In the genomic region with DNA sequence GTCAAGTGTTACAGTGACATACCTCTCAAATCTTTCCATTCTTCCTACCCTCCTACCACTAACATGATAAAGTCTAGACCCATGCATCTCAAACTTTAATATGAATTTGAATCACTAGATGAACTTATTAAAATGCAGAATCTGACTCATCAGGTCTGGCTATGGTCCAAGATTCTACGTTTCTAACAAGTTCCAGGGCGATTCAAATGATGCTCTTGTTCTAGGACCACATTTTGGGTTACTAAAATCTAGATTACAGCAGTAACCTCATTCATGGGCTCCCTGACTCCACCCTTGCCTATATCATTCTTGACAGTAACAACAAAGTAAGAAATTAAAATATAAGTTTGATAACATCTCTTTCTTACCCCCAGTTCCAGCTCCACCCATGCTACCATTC, we compare ENCODE assay signal across 19 cellular contexts.
DNase-seq lines count a peak whose midpoint lies in the region; ATAC-seq and TF ChIP-seq lines count a peak whose summit lies in the region.
"Had no signal": no experiment of that assay in that cellular context is flagged by ENCODE, and none has a peak within 500 bp of the region (broad histone marks: within the 10 kb centered on the region; RNA-seq: fewer than 3 reads in every experiment).

No MANE protein-coding gene starts in this region.

- H3K27me3 ChIP-seq in mesenchymal stem cell (ENCODE audit: control insufficient read depth in 1 of 2, insufficient read depth in 1 of 2, low read length in 2 of 2), result no peaks in the 10 kb centered on the region
- H3K27me3 ChIP-seq: Peyer's patch had no signal

- H3K4me1 ChIP-seq in mesenchymal stem cell (ENCODE audit: control insufficient read depth, insufficient read depth, low read depth, low read length), result no peaks in the 10 kb centered on the region
- H3K4me1 ChIP-seq: Caco-2, Peyer's patch had no signal

- no peak overlapping the region for H3K9ac ChIP-seq in mesenchymal stem cell (ENCODE audit: low read length)
- H3K9ac ChIP-seq: KMS-11 had no signal

- WGBS in mesenchymal stem cell, result 92% methylated on average over 2 of the region's 2 CpGs

- DNase-seq in activated CD4-positive, alpha-beta T cell treated with anti-CD3 and anti-CD28 coated beads for 36 hours, result no peak
- no peak for DNase-seq in activated CD4-positive, alpha-beta T cell treated with anti-CD3 and anti-CD28 coated beads, Interleukin-2, amount 50 U/mL, for 1 hour
- DNase-seq in M059J (ENCODE audit: low read depth), result peak; percentile 16
- DNase-seq in cardiac fibroblast (ENCODE audit: low read depth in 2 of 2), result peak; percentile 0 to 15
- peak; percentile 13 for DNase-seq in renal cortical epithelial cell (ENCODE audit: low read depth)
- no peak for DNase-seq in mesenchymal stem cell
- DNase-seq in NCI-H345 treated with DMSO at 0.1 percent for 48 hours (lab: John Stamatoyannopoulos, UW; ENCODE audit: unreplicated experiment), result no peak
- DNase-seq: Caco-2, MM.1S, NCI-H1105 treated with DMSO at 0.1 percent for 48 hours, NCI-H187, NCI-H446 treated with DMSO at 0.1 percent for 48 hours, NCI-H774, Peyer's patch, Right ventricle myocardium superior had no signal

- CTCF ChIA-PET in activated CD4-positive, alpha-beta T cell treated with anti-CD3 and anti-CD28 coated beads for 36 hours (lab: Charles Lee), result interaction anchor here (0.5 to 0.7 kb wide), 2 partner anchors 218 to 976 kb away, joined by 3 read pairs; no protein-coding TSS in a partner anchor

- H2AK5ac ChIP-seq in mesenchymal stem cell (ENCODE audit: low read length, severe bottlenecking), result no peak overlapping the region

- H3K27ac ChIP-seq in mesenchymal stem cell (ENCODE audit: low read length, poor library complexity, severe bottlenecking), result no peak overlapping the region
- H3K27ac ChIP-seq: KMS-11, Peyer's patch had no signal

- no peak overlapping the region for H3K4ac ChIP-seq in mesenchymal stem cell (ENCODE audit: low read depth in 1 of 2, low read length in 2 of 2)

- H3K4me1 Mint-ChIP-seq in activated CD4-positive, alpha-beta T cell treated with anti-CD3 and anti-CD28 coated beads for 36 hours, result peaks cover 2% of the 10 kb centered on the region
- H3K4me1 Mint-ChIP-seq: CD14-positive monocyte had no signal

- H3K4me3 ChIP-seq in cardiac fibroblast (replicated peaks in 1 of 2; ENCODE audit: low read depth in 2 of 2, low read length in 2 of 2), result no peak overlapping the region
- no peak overlapping the region for H3K4me3 ChIP-seq in mesenchymal stem cell (ENCODE audit: insufficient read depth in 1 of 2, low read depth in 1 of 2, low read length in 2 of 2)
- H3K4me3 ChIP-seq: Peyer's patch had no signal

- no peaks in the 10 kb centered on the region for H3K36me3 Mint-ChIP-seq in activated CD4-positive, alpha-beta T cell treated with anti-CD3 and anti-CD28 coated beads for 36 hours (ENCODE audit: low read depth)
- H3K36me3 Mint-ChIP-seq: CD14-positive monocyte had no signal

- no peak overlapping the region for H3K4me2 ChIP-seq in mesenchymal stem cell (ENCODE audit: low read length, poor library complexity, severe bottlenecking)
- H3K4me2 ChIP-seq: KMS-11 had no signal

- H2BK120ac ChIP-seq in mesenchymal stem cell (ENCODE audit: low read depth, low read length), result no peak overlapping the region

- H3K27me3 Mint-ChIP-seq in activated CD4-positive, alpha-beta T cell treated with anti-CD3 and anti-CD28 coated beads for 36 hours, result peaks cover 8% of the 10 kb centered on the region

- no peaks in the 10 kb centered on the region for H3K36me3 ChIP-seq in mesenchymal stem cell (ENCODE audit: control insufficient read depth in 1 of 2, insufficient read depth in 2 of 2, low read depth in 1 of 2, low read length in 2 of 2)
- H3K36me3 ChIP-seq: Peyer's patch had no signal

- H2BK15ac ChIP-seq in mesenchymal stem cell (ENCODE audit: low read depth, poor library complexity, severe bottlenecking), result no peak overlapping the region

- H3K18ac ChIP-seq in mesenchymal stem cell (ENCODE audit: low read depth in 1 of 2, low read length in 2 of 2), result no peak overlapping the region

- no peak overlapping the region for H2BK12ac ChIP-seq in mesenchymal stem cell (ENCODE audit: low read length in 2 of 2)

- peaks cover 3% of the 10 kb centered on the region for H3K9me3 Mint-ChIP-seq in activated CD4-positive, alpha-beta T cell treated with anti-CD3 and anti-CD28 coated beads for 36 hours (ENCODE audit: low read depth)

- no peak overlapping the region for H2BK5ac ChIP-seq in mesenchymal stem cell (ENCODE audit: low read depth, low read length, poor library complexity, severe bottlenecking)

- no peaks in the 10 kb centered on the region for H3K9me3 ChIP-seq in mesenchymal stem cell (ENCODE audit: control insufficient read depth, low read length)
- H3K9me3 ChIP-seq: Caco-2, Peyer's patch had no signal

- no peak overlapping the region for H4K91ac ChIP-seq in mesenchymal stem cell (ENCODE audit: low read length)

- ATAC-seq in activated CD4-positive, alpha-beta T cell treated with anti-CD3 and anti-CD28 coated beads for 36 hours, result peak; percentile 58
- ATAC-seq in HG03280 (IDR thresholded peaks at IDR 0.05; ENCODE audit: unreplicated experiment), result no peak
- ATAC-seq: HCT116 had no signal

- TF ChIP-seq CTCF in cardiac fibroblast (IDR thresholded peaks at IDR 0.05; ENCODE audit: low read depth, low read length), result no peak

- intact Hi-C loops in activated CD4-positive, alpha-beta T cell treated with anti-CD3 and anti-CD28 coated beads for 36 hours (cut with DNase I, micrococcal nuclease), result no loop called here

- no peak overlapping the region for H2AFZ ChIP-seq in mesenchymal stem cell (ENCODE audit: low read depth, low read length)

- no peak overlapping the region for H4K8ac ChIP-seq in mesenchymal stem cell (ENCODE audit: low read length)

- H3K79me1 ChIP-seq in mesenchymal stem cell (replicated peaks; ENCODE audit: low read length, poor library complexity, severe bottlenecking), result no peaks in the 10 kb centered on the region

- no peak overlapping the region for H3K27ac Mint-ChIP-seq in activated CD4-positive, alpha-beta T cell treated with anti-CD3 and anti-CD28 coated beads for 36 hours
- H3K27ac Mint-ChIP-seq: CD14-positive monocyte had no signal

- H3K14ac ChIP-seq in mesenchymal stem cell (ENCODE audit: low read length in 2 of 2), result no peak overlapping the region

- POLR2A ChIA-PET in activated CD4-positive, alpha-beta T cell treated with anti-CD3 and anti-CD28 coated beads for 36 hours (lab: Charles Lee), result no interaction called here

- H3K23ac ChIP-seq in mesenchymal stem cell (ENCODE audit: low read length in 2 of 2), result no peak overlapping the region

- no peak overlapping the region for H3K4me3 Mint-ChIP-seq in activated CD4-positive, alpha-beta T cell treated with anti-CD3 and anti-CD28 coated beads for 36 hours
- H3K4me3 Mint-ChIP-seq: CD14-positive monocyte had no signal

Comparison
In these comparisons a context has a peak if more than half of its experiments do, and no peak if none do; other contexts are left out.
1. DNase-seq: peak in M059J (single experiment), cardiac fibroblast (2 of 2) and renal cortical epithelial cell (single experiment); none in activated CD4-positive, alpha-beta T cell treated with anti-CD3 and anti-CD28 coated beads for 36 hours (single experiment), activated CD4-positive, alpha-beta T cell treated with anti-CD3 and anti-CD28 coated beads, Interleukin-2, amount 50 U/mL, for 1 hour (single experiment), mesenchymal stem cell (single experiment) and NCI-H345 treated with DMSO at 0.1 percent for 48 hours (single experiment).